ENCODE assay signal across 8 cellular contexts in the genomic region with DNA sequence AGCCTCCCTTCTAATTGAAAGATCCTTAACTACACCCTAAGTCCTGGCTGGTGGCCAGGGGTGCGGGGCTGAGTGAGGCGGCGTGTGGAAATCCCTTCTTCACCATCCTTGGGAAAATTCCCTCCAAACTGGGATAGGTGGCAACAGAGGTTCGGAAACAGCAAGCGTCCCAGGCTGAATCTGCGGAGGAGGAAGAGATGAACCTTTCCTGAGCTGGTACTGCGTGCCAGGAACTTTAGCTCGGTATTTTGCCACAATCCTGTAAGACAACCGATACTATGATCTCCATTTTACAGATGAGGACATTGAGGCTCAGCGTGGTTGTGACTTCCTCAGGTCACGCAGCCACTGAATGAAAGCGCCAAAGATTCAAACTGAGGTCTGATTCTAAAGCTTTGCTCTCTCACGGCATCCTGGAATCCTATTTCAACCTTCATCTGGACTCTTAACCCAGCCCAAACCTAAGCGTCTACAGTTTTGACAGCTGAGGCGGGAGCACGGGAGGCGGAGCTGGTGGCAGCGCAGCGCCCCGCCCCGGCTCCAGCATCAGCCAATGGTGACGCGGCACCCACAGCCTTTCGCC. TPM values are rescaled to one million over a fixed set of nuclear protein-coding genes. Genes with fewer than 3 reads are reported as not detected.
DNase-seq lines count a peak whose midpoint lies in the region; ATAC-seq and TF ChIP-seq lines count a peak whose summit lies in the region.

No MANE protein-coding gene starts in this region.

- no peaks in the 10 kb centered on the region for H3K27me3 Mint-ChIP-seq in CD4-positive, alpha-beta T cell
- no peaks in the 10 kb centered on the region for H3K27me3 Mint-ChIP-seq in activated naive CD8-positive, alpha-beta T cell treated with anti-CD3 and anti-CD28 coated beads for 36 hours
- peaks cover 9 to 13% (median 9%) of the 10 kb centered on the region in 3 donors for H3K27me3 Mint-ChIP-seq in immature natural killer cell (ENCODE audit: low read depth in 3 of 3)

- no peak for TF ChIP-seq POLR2A in suprapubic skin (IDR thresholded peaks at IDR 0.05)

- no peaks in the 10 kb centered on the region for H3K9me3 Mint-ChIP-seq in CD4-positive, alpha-beta T cell
- H3K9me3 Mint-ChIP-seq in activated naive CD8-positive, alpha-beta T cell treated with anti-CD3 and anti-CD28 coated beads for 36 hours, result no peaks in the 10 kb centered on the region
- no peaks in the 10 kb centered on the region for H3K9me3 Mint-ChIP-seq in immature natural killer cell

- no peaks in the 10 kb centered on the region for H3K9me3 ChIP-seq in CD4-positive, alpha-beta T cell (ENCODE audit: control insufficient read depth, low read length)
- no peaks in the 10 kb centered on the region for H3K9me3 ChIP-seq in HEK293 (ENCODE audit: control insufficient read depth, insufficient read depth, low read depth, low read length)
- no peaks in the 10 kb centered on the region for H3K9me3 ChIP-seq in suprapubic skin

- peak overlapping the region; percentile 87 for H3K27ac Mint-ChIP-seq in CD4-positive, alpha-beta T cell
- peak overlapping the region; percentile 90 for H3K27ac Mint-ChIP-seq in activated naive CD8-positive, alpha-beta T cell treated with anti-CD3 and anti-CD28 coated beads for 36 hours
- peak overlapping the region; percentile 87 to 99 (median 98) for H3K27ac Mint-ChIP-seq in immature natural killer cell

- CTCF ChIA-PET in CD4-positive, alpha-beta T cell (lab: Charles Lee), result interaction anchor here (0.9 to 1.7 kb wide), 4 partner anchors 21 to 76 kb away, joined by 3 to 4 read pairs (median 4); no protein-coding TSS in a partner anchor
- CTCF ChIA-PET in HEK293 (lab: Yijun Ruan, JAX), result interaction anchor here (0.6 to 1.1 kb wide), 8 partner anchors 10 to 784 kb away, joined by 3 to 5 read pairs (median 3); no protein-coding TSS in a partner anchor

- H3K4me1 ChIP-seq in HEK293 (ENCODE audit: control insufficient read depth, insufficient read depth, low read length) (peaks cover 5% of the 10 kb centered on the region), suprapubic skin (peaks cover 32% of the 10 kb centered on the region)

- 5% methylated on average over 24 of the region's 24 CpGs for WGBS in suprapubic skin

- POLR2A ChIA-PET in CD4-positive, alpha-beta T cell (lab: Charles Lee), result interaction anchor here (0.5 to 7.2 kb wide), 39 partner anchors 8 to 716 kb away, joined by 3 to 167 read pairs (median 5); partner anchors contain the start of genes CNEP1R1, HEATR3 and SNX20
- POLR2A ChIA-PET in HEK293 (lab: Yijun Ruan, JAX), result interaction anchor here (1.2 kb wide), 1 partner anchor 12 kb away, joined by 5 read pairs; no protein-coding TSS in a partner anchor

- H3K36me3 Mint-ChIP-seq in CD4-positive, alpha-beta T cell (ENCODE audit: low read depth), result peaks cover 49% of the 10 kb centered on the region
- H3K36me3 Mint-ChIP-seq in activated naive CD8-positive, alpha-beta T cell treated with anti-CD3 and anti-CD28 coated beads for 36 hours, result peaks cover 18% of the 10 kb centered on the region
- H3K36me3 Mint-ChIP-seq in immature natural killer cell, result peaks cover 13 to 20% (median 16%) of the 10 kb centered on the region in 3 donors

- peak overlapping the region; percentile 34 for H3K4me3 ChIP-seq in HEK293 (ENCODE audit: low read depth, low read length)
- H3K4me3 ChIP-seq in suprapubic skin, result peak overlapping the region; percentile 95

- H3K4me1 Mint-ChIP-seq in CD4-positive, alpha-beta T cell (ENCODE audit: low read depth), result peaks cover 45% of the 10 kb centered on the region
- H3K4me1 Mint-ChIP-seq in activated naive CD8-positive, alpha-beta T cell treated with anti-CD3 and anti-CD28 coated beads for 36 hours, result peaks cover 41% of the 10 kb centered on the region
- H3K4me1 Mint-ChIP-seq in immature natural killer cell, result peaks cover 49 to 54% of the 10 kb centered on the region in 2 donors

- intact Hi-C loops in CD4-positive, alpha-beta T cell (cut with DNase I, micrococcal nuclease), result loop anchor here (1.0 to 10.0 kb wide), 5 partner anchors 65 to 714 kb away; partner anchors contain the start of genes BRD7 (in 1 of the 2), CNEP1R1 (in 1 of the 2) and TENT4B (in 1 of the 2)

- H3K27ac ChIP-seq in CD4-positive, alpha-beta T cell (ENCODE audit: low read depth, low read length), result peak overlapping the region; percentile 86
- H3K27ac ChIP-seq in HEK293 (ENCODE audit: extremely low read depth, low read depth, low read length) (no peak overlapping the region), suprapubic skin (peak overlapping the region; percentile 81)

- DNase-seq in CD4-positive, alpha-beta T cell, result no peak
- no peak for DNase-seq in activated naive CD8-positive, alpha-beta T cell treated with anti-CD3 and anti-CD28 coated beads for 36 hours
- no peak for DNase-seq in immature natural killer cell
- peak in 1 of 2 donors; percentile 76 for DNase-seq in suprapubic skin (ENCODE audit: low spot score in 2 of 2)
- DNase-seq in COLO829 (ENCODE audit: low spot score), result no peak
- DNase-seq in NCI-H2029 (lab: John Stamatoyannopoulos, UW), result no peak
- no peak for DNase-seq in amniotic stem cell (lab: John Stamatoyannopoulos, UW)

- TF ChIP-seq EP300 in suprapubic skin (IDR thresholded peaks at IDR 0.05), result no peak

- ATAC-seq in CD4-positive, alpha-beta T cell (ENCODE audit: poor library complexity), result no peak

- H3K4me3 Mint-ChIP-seq in CD4-positive, alpha-beta T cell, result peak overlapping the region; percentile 90
- peak overlapping the region; percentile 81 for H3K4me3 Mint-ChIP-seq in activated naive CD8-positive, alpha-beta T cell treated with anti-CD3 and anti-CD28 coated beads for 36 hours
- H3K4me3 Mint-ChIP-seq in immature natural killer cell, result peak overlapping the region; percentile 85 to 95 (median 88)

- H3K27me3 ChIP-seq in CD4-positive, alpha-beta T cell (ENCODE audit: control insufficient read depth, insufficient read depth, low read length), result no peaks in the 10 kb centered on the region
- H3K27me3 ChIP-seq in suprapubic skin, result no peaks in the 10 kb centered on the region

- TF ChIP-seq CTCF in CD4-positive, alpha-beta T cell (IDR thresholded peaks at IDR 0.05), result no peak
- TF ChIP-seq CTCF in HEK293 (tag by site-specific recombination; IDR thresholded peaks at IDR 0.05) (peak; percentile 12; the same call in 1 of the 2 replicates), suprapubic skin (IDR thresholded peaks at IDR 0.05) (no peak)

- H3K36me3 ChIP-seq in HEK293 (ENCODE audit: control insufficient read depth in 2 of 2, insufficient read depth in 1 of 2, low read length in 2 of 2) (peaks cover 8 to 9% of the 10 kb centered on the region in 2 experiments; a peak in 2 of 3 replicates), suprapubic skin (no peaks in the 10 kb centered on the region)

TF ChIP-seq in HEK293, 187 proteins besides CTCF, POLR2A, EP300 and RAD21 (continues in another document):
- TF ChIP-seq ZNF776 (tag by site-specific recombination; IDR thresholded peaks at IDR 0.05; ENCODE audit: borderline replicate concordance), result no peak
- TF ChIP-seq ZNF621 (tag by site-specific recombination; IDR thresholded peaks at IDR 0.05), result no peak
- TF ChIP-seq KLF9 (tag by site-specific recombination; IDR thresholded peaks at IDR 0.05; ENCODE audit: low read depth), result no peak
- peak; percentile 56; the same call in 1 of the 2 replicates for TF ChIP-seq ZNF24 (tag by site-specific recombination; IDR thresholded peaks at IDR 0.05)
- TF ChIP-seq ZNF155 (tag by site-specific recombination; IDR thresholded peaks at IDR 0.05), result no peak
- TF ChIP-seq ZNF221 (tag by site-specific recombination; IDR thresholded peaks at IDR 0.05; ENCODE audit: borderline replicate concordance), result no peak
- no peak for TF ChIP-seq ZBTB7A (tag by site-specific recombination; IDR thresholded peaks at IDR 0.05; ENCODE audit: low read depth)
- TF ChIP-seq ZNF654 (tag by site-specific recombination; IDR thresholded peaks at IDR 0.05; ENCODE audit: low read depth), result no peak
- TF ChIP-seq ZNF132 (tag by site-specific recombination; IDR thresholded peaks at IDR 0.05; ENCODE audit: borderline replicate concordance), result no peak
- no peak for TF ChIP-seq ZNF843 (tag by site-specific recombination; IDR thresholded peaks at IDR 0.05)
- TF ChIP-seq ZNF146 (tag by site-specific recombination; IDR thresholded peaks at IDR 0.05), result no peak
- no peak for TF ChIP-seq ZNF830 (tag by site-specific recombination; IDR thresholded peaks at IDR 0.05; ENCODE audit: low read depth)
- no peak for TF ChIP-seq ZNF530 (tag by site-specific recombination; IDR thresholded peaks at IDR 0.05; ENCODE audit: low read depth)
- no peak for TF ChIP-seq RBAK (tag by site-specific recombination; IDR thresholded peaks at IDR 0.05)
- no peak for TF ChIP-seq SP3 (tag by site-specific recombination; IDR thresholded peaks at IDR 0.05)
- TF ChIP-seq, protein P1, sequence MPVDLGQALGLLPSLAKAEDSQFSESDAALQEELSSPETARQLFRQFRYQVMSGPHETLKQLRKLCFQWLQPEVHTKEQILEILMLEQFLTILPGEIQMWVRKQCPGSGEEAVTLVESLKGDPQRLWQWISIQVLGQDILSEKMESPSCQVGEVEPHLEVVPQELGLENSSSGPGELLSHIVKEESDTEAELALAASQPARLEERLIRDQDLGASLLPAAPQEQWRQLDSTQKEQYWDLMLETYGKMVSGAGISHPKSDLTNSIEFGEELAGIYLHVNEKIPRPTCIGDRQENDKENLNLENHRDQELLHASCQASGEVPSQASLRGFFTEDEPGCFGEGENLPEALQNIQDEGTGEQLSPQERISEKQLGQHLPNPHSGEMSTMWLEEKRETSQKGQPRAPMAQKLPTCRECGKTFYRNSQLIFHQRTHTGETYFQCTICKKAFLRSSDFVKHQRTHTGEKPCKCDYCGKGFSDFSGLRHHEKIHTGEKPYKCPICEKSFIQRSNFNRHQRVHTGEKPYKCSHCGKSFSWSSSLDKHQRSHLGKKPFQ (tag by site-specific recombination; IDR thresholded peaks at IDR 0.05), result no peak

RNA-seq across cellular contexts. Expression of gene CYLD, which starts 0.6 kb away (rescaled TPM):
- 100 to 1,000 TPM; 360 to 373 TPM for total RNA-seq in CD4-positive, alpha-beta T cell
- 10 to 100 TPM; 94.3 to 97.9 TPM for total RNA-seq in activated naive CD8-positive, alpha-beta T cell treated with anti-CD3 and anti-CD28 coated beads for 36 hours
- polyA plus RNA-seq in immature natural killer cell, result 100 to 1,000 TPM in 1 of 3 donors, 10 to 100 TPM in 2; 65.7 to 102 (median 66.1) TPM
- total RNA-seq in suprapubic skin, result 10 to 100 TPM; 31.1 to 77.6 (median 50.2) TPM

RNA-seq across cellular contexts. Expression of gene NOD2, which starts 47.9 kb away (rescaled TPM):
- 1 to 10 TPM; 4.5 to 5.3 TPM for total RNA-seq in CD4-positive, alpha-beta T cell
- 1 to 10 TPM in 1 of 2 experiments, under 1 TPM in 1; 0.78 to 1.2 TPM for total RNA-seq in activated naive CD8-positive, alpha-beta T cell treated with anti-CD3 and anti-CD28 coated beads for 36 hours
- 1 to 10 TPM in 1 of 3 donors, under 1 TPM in 1, not detected in 1; 0.76 to 1.5 TPM for polyA plus RNA-seq in immature natural killer cell
- 10 to 100 TPM; 33.8 to 66.2 (median 48.6) TPM for total RNA-seq in suprapubic skin

Comparison
In these comparisons a context has a peak if more than half of its experiments do, and no peak if none do; other contexts are left out.
1. RNA of gene NOD2, which starts 47.9 kb away (total RNA-seq): 33.8 to 66.2 TPM in suprapubic skin; 4.5 to 5.3 TPM in CD4-positive, alpha-beta T cell and 0.78 to 1.2 TPM in activated naive CD8-positive, alpha-beta T cell treated with anti-CD3 and anti-CD28 coated beads for 36 hours; every median in the first group is over 4 times any median in the second.
2. Peak in every context shown above with its lines, with median percentiles within 50 percentile points of each other: H3K27ac Mint-ChIP-seq and H3K4me3 Mint-ChIP-seq.